Comparison of ENCODE assay signal across 8 cellular contexts in genomic region chr6:108133594-108134179, GRCh38. TPM values are rescaled to one million over a fixed set of nuclear protein-coding genes. Genes with fewer than 3 reads are reported as not detected.
DNase-seq lines count a peak whose midpoint lies in the region; ATAC-seq and TF ChIP-seq lines count a peak whose summit lies in the region.

No MANE protein-coding gene starts in this region.

- peak overlapping the region; percentile 77 for H3K4me3 Mint-ChIP-seq in chondrocyte (ENCODE audit: unreplicated experiment)

- intact Hi-C loops in spleen (cut with DNase I; ENCODE audit: low total_unique reads) = no loop called here

- TF ChIP-seq POLR2A in spleen (IDR thresholded peaks at IDR 0.05) = no peak

- no peaks in the 10 kb centered on the region for H3K36me3 Mint-ChIP-seq in chondrocyte (ENCODE audit: low read depth)

- H3K27me3 Mint-ChIP-seq in chondrocyte (ENCODE audit: low read depth) = no peaks in the 10 kb centered on the region

- H3K4me1 ChIP-seq in spleen = peaks cover 0 to 24% (median 19%) of the 10 kb centered on the region in 6 donors

- H3K4me1 Mint-ChIP-seq in chondrocyte (ENCODE audit: low read depth) = peaks cover 30% of the 10 kb centered on the region

- WGBS in spleen, 5 donors = 2 to 4% (median 3%) methylated on average over 22 to 36 of the region's 36 CpGs

- peak overlapping the region; percentile 98 for H3K27ac Mint-ChIP-seq in chondrocyte (ENCODE audit: unreplicated experiment)

- in situ Hi-C loops in Caki2 (cut with HindIII; ENCODE audit: low pct_unique_long_range_greater_than_20kb, low sequenced_read_pairs) = no loop called here

- TF ChIP-seq CTCF in chondrocyte (IDR thresholded peaks at IDR 0.05) = peak; percentile 44
- TF ChIP-seq CTCF in spleen (IDR thresholded peaks at IDR 0.05 in 8 of 11, conservative IDR thresholded peaks at IDR 0.05 in 3 of 11) = no peak

- H3K9me3 Mint-ChIP-seq in chondrocyte (ENCODE audit: low read depth) = no peaks in the 10 kb centered on the region

- H3K9me3 ChIP-seq in spleen = no peaks in the 10 kb centered on the region

- peak overlapping the region; percentile 22 to 64 (median 34) for H3K4me3 ChIP-seq in spleen

- ATAC-seq in GM21786 (IDR thresholded peaks at IDR 0.05; ENCODE audit: unreplicated experiment) (no peak), HG03520 (IDR thresholded peaks at IDR 0.05; ENCODE audit: unreplicated experiment) (no peak)

- H3K36me3 ChIP-seq in spleen = no peaks in the 10 kb centered on the region

- peaks cover 0 to 99% (median 38%) of the 10 kb centered on the region in 7 donors for H3K27me3 ChIP-seq in spleen (replicated peaks in 1 of 7)

- H3K27ac ChIP-seq in spleen = peak overlapping the region in 2 of 8 donors; percentile 44 to 50

- DNase-seq in Caki2 (ENCODE audit: low read depth) (peak; percentile 70), HPDE6-E6E7 (ENCODE audit: extremely low spot score) (peak; percentile 87), SHP77 (lab: John Stamatoyannopoulos, UW) (peak; percentile 79 to 84), chondrocyte (ENCODE audit: low spot score) (no peak), kidney tubule cell (ENCODE audit: low spot score) (peak; percentile 93), spleen (peak; percentile 86)

RNA-seq across cellular contexts. Expression of gene NR2E1, which starts 32.1 kb away (rescaled TPM):
- total RNA-seq in Caki2 (2014; rRNA removed; shearing (Covaris generic); ENCODE audit: low replicate concordance) = not detected in 2 replicates
- not detected in 3 replicates for total RNA-seq in chondrocyte
- not detected for total RNA-seq in spleen
- not detected for polyA plus RNA-seq in spleen

RNA-seq across cellular contexts. Expression of gene OSTM1, which starts 59.1 kb away (rescaled TPM):
- total RNA-seq in Caki2 (2014; rRNA removed; shearing (Covaris generic); ENCODE audit: low replicate concordance) = 10.3 and 14.5 TPM in 2 replicates
- total RNA-seq in chondrocyte (76.8 to 90.4 TPM (median 89.0 TPM) in 3 replicates), spleen (100 to 1,000 TPM in 3 of 7 donors, 10 to 100 TPM in 4; 51.2 to 146 (median 65.7) TPM)
- 10 to 100 TPM; 12.5 to 15.3 (median 14.5) TPM for polyA plus RNA-seq in spleen
